In the genomic region with DNA sequence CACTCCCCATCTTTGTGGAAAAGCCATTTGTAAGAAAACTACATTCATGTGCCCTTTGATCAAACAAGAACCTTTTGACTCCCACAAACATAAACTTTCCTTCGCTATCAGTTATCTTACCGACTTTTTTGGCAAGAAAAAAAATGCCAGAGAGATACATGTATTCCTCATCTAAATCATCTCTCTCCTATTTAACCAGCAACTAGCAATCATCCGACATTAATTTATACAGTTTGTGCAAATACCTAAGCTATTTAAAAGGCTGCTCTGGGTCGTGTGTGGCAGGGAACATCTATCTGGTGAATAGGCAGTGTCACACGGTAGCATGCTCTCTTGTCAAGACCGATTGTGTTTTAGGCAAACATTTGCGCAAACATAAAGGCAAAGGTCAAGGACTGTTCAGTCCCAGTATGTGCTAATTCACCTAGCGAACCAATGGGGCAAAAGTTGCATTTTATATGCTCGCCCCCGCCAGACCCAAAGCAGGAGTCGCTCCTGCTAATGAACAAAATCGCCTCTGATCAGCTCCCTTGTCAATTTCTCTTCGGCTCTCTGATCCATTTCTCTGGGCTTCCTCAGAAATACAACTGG, we compare ENCODE assay signal across 1 cellular context.
TF ChIP-seq lines count a peak whose summit lies in the region.

No MANE protein-coding gene starts in this region.

TF ChIP-seq in HepG2, 621 proteins besides CTCF, POLR2A, EP300 and RAD21 (continued from another document and continues in another):
- TF ChIP-seq, protein P1, sequence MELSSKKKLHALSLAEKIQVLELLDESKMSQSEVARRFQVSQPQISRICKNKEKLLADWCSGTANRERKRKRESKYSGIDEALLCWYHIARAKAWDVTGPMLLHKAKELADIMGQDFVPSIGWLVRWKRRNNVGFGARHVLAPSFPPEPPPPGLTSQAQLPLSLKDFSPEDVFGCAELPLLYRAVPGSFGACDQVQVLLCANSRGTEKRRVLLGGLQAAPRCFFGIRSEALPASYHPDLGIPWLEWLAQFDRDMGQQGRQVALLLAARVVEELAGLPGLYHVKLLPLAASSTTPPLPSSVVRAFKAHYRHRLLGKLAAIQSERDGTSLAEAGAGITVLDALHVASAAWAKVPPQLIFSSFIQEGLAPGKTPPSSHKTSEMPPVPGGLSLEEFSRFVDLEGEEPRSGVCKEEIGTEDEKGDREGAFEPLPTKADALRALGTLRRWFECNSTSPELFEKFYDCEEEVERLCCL (CRISPR knock-in tag; IDR thresholded peaks at IDR 0.05; ENCODE audit: borderline replicate concordance), result no peak
- TF ChIP-seq, protein P2, sequence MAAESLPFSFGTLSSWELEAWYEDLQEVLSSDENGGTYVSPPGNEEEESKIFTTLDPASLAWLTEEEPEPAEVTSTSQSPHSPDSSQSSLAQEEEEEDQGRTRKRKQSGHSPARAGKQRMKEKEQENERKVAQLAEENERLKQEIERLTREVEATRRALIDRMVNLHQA (CRISPR knock-in tag; IDR thresholded peaks at IDR 0.05), result no peak
- TF ChIP-seq PAX8 (CRISPR knock-in tag; IDR thresholded peaks at IDR 0.05; ENCODE audit: borderline replicate concordance), result no peak
- TF ChIP-seq PLSCR1 (CRISPR knock-in tag; IDR thresholded peaks at IDR 0.05; ENCODE audit: borderline replicate concordance), result no peak
- no peak for TF ChIP-seq KLF6 (CRISPR knock-in tag; IDR thresholded peaks at IDR 0.05)
- no peak for TF ChIP-seq MIER2 (CRISPR knock-in tag; IDR thresholded peaks at IDR 0.05)
- TF ChIP-seq EHMT2 (IDR thresholded peaks at IDR 0.05; ENCODE audit: borderline replicate concordance, low read depth, low read length), result peak; percentile 52; the same call in 1 of the 2 replicates
- no peak for TF ChIP-seq ZNF577 (CRISPR knock-in tag; IDR thresholded peaks at IDR 0.05; ENCODE audit: borderline replicate concordance, low read depth)
- no peak for TF ChIP-seq SIN3B (IDR thresholded peaks at IDR 0.05; ENCODE audit: low read length)
- TF ChIP-seq SOX13 (IDR thresholded peaks at IDR 0.05), result peak; percentile 77
- TF ChIP-seq SOX13 (CRISPR knock-in tag; conservative IDR thresholded peaks at IDR 0.05 in 1 of 2, IDR thresholded peaks at IDR 0.05 in 1 of 2), result peak in 1 of 2 experiments; percentile 88; a peak in 2 of 4 replicates
- TF ChIP-seq ZSCAN25 (CRISPR knock-in tag; IDR thresholded peaks at IDR 0.05), result no peak
- TF ChIP-seq ZNF501 (CRISPR knock-in tag; IDR thresholded peaks at IDR 0.05), result no peak
- TF ChIP-seq ARID3A (IDR thresholded peaks at IDR 0.05; ENCODE audit: low read depth, low read length), result peak; percentile 68; the same call in 1 of the 2 replicates
- peak; percentile 55; the same call in 1 of the 2 replicates for TF ChIP-seq ARNTL (CRISPR knock-in tag; IDR thresholded peaks at IDR 0.05)
- no peak for TF ChIP-seq SMAD9 (CRISPR knock-in tag; IDR thresholded peaks at IDR 0.05)
- TF ChIP-seq BRF2 (CRISPR knock-in tag; IDR thresholded peaks at IDR 0.05), result no peak
- peak; percentile 34; the same call in 1 of the 2 replicates for TF ChIP-seq SP5 (CRISPR knock-in tag; IDR thresholded peaks at IDR 0.05; ENCODE audit: borderline replicate concordance, low read depth)
- no peak for TF ChIP-seq ZNF460 (CRISPR knock-in tag; IDR thresholded peaks at IDR 0.05; ENCODE audit: borderline replicate concordance)
- peak; percentile 48; the same call in 1 of the 2 replicates for TF ChIP-seq ZNF431 (CRISPR knock-in tag; IDR thresholded peaks at IDR 0.05; ENCODE audit: borderline replicate concordance, low read depth)
- no peak for TF ChIP-seq ZNF510 (CRISPR knock-in tag; IDR thresholded peaks at IDR 0.05; ENCODE audit: low read depth)
- TF ChIP-seq, protein P3, sequence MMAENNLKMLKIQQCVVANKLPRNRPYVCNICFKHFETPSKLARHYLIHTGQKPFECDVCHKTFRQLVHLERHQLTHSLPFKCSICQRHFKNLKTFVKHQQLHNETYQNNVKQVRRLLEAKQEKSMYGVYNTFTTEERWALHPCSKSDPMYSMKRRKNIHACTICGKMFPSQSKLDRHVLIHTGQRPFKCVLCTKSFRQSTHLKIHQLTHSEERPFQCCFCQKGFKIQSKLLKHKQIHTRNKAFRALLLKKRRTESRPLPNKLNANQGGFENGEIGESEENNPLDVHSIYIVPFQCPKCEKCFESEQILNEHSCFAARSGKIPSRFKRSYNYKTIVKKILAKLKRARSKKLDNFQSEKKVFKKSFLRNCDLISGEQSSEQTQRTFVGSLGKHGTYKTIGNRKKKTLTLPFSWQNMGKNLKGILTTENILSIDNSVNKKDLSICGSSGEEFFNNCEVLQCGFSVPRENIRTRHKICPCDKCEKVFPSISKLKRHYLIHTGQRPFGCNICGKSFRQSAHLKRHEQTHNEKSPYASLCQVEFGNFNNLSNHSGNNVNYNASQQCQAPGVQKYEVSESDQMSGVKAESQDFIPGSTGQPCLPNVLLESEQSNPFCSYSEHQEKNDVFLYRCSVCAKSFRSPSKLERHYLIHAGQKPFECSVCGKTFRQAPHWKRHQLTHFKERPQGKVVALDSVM (CRISPR knock-in tag; IDR thresholded peaks at IDR 0.05), result no peak
- no peak for TF ChIP-seq CSRNP1 (CRISPR knock-in tag; IDR thresholded peaks at IDR 0.05)
- TF ChIP-seq ZNF432 (CRISPR knock-in tag; IDR thresholded peaks at IDR 0.05; ENCODE audit: borderline replicate concordance), result no peak
- TF ChIP-seq CREB3 (CRISPR knock-in tag; IDR thresholded peaks at IDR 0.05), result no peak
- TF ChIP-seq, protein P4, sequence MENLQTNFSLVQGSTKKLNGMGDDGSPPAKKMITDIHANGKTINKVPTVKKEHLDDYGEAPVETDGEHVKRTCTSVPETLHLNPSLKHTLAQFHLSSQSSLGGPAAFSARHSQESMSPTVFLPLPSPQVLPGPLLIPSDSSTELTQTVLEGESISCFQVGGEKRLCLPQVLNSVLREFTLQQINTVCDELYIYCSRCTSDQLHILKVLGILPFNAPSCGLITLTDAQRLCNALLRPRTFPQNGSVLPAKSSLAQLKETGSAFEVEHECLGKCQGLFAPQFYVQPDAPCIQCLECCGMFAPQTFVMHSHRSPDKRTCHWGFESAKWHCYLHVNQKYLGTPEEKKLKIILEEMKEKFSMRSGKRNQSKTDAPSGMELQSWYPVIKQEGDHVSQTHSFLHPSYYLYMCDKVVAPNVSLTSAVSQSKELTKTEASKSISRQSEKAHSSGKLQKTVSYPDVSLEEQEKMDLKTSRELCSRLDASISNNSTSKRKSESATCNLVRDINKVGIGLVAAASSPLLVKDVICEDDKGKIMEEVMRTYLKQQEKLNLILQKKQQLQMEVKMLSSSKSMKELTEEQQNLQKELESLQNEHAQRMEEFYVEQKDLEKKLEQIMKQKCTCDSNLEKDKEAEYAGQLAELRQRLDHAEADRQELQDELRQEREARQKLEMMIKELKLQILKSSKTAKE (CRISPR knock-in tag; IDR thresholded peaks at IDR 0.05; ENCODE audit: borderline replicate concordance), result no peak
- TF ChIP-seq ADNP (CRISPR knock-in tag; IDR thresholded peaks at IDR 0.05), result no peak
- TF ChIP-seq, protein P5, sequence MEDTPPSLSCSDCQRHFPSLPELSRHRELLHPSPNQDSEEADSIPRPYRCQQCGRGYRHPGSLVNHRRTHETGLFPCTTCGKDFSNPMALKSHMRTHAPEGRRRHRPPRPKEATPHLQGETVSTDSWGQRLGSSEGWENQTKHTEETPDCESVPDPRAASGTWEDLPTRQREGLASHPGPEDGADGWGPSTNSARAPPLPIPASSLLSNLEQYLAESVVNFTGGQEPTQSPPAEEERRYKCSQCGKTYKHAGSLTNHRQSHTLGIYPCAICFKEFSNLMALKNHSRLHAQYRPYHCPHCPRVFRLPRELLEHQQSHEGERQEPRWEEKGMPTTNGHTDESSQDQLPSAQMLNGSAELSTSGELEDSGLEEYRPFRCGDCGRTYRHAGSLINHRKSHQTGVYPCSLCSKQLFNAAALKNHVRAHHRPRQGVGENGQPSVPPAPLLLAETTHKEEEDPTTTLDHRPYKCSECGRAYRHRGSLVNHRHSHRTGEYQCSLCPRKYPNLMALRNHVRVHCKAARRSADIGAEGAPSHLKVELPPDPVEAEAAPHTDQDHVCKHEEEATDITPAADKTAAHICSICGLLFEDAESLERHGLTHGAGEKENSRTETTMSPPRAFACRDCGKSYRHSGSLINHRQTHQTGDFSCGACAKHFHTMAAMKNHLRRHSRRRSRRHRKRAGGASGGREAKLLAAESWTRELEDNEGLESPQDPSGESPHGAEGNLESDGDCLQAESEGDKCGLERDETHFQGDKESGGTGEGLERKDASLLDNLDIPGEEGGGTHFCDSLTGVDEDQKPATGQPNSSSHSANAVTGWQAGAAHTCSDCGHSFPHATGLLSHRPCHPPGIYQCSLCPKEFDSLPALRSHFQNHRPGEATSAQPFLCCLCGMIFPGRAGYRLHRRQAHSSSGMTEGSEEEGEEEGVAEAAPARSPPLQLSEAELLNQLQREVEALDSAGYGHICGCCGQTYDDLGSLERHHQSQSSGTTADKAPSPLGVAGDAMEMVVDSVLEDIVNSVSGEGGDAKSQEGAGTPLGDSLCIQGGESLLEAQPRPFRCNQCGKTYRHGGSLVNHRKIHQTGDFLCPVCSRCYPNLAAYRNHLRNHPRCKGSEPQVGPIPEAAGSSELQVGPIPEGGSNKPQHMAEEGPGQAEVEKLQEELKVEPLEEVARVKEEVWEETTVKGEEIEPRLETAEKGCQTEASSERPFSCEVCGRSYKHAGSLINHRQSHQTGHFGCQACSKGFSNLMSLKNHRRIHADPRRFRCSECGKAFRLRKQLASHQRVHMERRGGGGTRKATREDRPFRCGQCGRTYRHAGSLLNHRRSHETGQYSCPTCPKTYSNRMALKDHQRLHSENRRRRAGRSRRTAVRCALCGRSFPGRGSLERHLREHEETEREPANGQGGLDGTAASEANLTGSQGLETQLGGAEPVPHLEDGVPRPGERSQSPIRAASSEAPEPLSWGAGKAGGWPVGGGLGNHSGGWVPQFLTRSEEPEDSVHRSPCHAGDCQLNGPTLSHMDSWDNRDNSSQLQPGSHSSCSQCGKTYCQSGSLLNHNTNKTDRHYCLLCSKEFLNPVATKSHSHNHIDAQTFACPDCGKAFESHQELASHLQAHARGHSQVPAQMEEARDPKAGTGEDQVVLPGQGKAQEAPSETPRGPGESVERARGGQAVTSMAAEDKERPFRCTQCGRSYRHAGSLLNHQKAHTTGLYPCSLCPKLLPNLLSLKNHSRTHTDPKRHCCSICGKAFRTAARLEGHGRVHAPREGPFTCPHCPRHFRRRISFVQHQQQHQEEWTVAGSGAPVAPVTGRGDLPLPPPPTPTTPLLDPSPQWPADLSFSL (CRISPR knock-in tag; IDR thresholded peaks at IDR 0.05), result peak; percentile 88
- no peak for TF ChIP-seq LBX2 (CRISPR knock-in tag; IDR thresholded peaks at IDR 0.05; ENCODE audit: borderline replicate concordance)
- TF ChIP-seq ZNF44 (CRISPR knock-in tag; IDR thresholded peaks at IDR 0.05), result no peak
- no peak for TF ChIP-seq KLF13 (CRISPR knock-in tag; IDR thresholded peaks at IDR 0.05)
- TF ChIP-seq NFIC (IDR thresholded peaks at IDR 0.05; ENCODE audit: low read length), result 0 out of 2 replicates have a peak, but pooled peaks have one; percentile 59
- TF ChIP-seq ATF7-NPFF (CRISPR knock-in tag; IDR thresholded peaks at IDR 0.05; ENCODE audit: low read depth), result no peak
